Comparison of ENCODE assay signal across 17 cellular contexts in genomic region chr20:361562-361961, GRCh38. TPM values are rescaled to one million over a fixed set of nuclear protein-coding genes. Genes with fewer than 3 reads are reported as not detected.
DNase-seq lines count a peak whose midpoint lies in the region; ATAC-seq, FAIRE-seq and TF ChIP-seq lines count a peak whose summit lies in the region.
"Had no signal": no experiment of that assay in that cellular context is flagged by ENCODE, and none has a peak within 500 bp of the region (broad histone marks: within the 10 kb centered on the region; RNA-seq: fewer than 3 reads in every experiment).

No MANE protein-coding gene starts in this region.

- no peak overlapping the region for H3K9ac ChIP-seq in HepG2 (ENCODE audit: insufficient read depth, low read depth, low read length)
- H3K9ac ChIP-seq in mammary epithelial cell (ENCODE audit: insufficient read depth, low read length): no peak overlapping the region

- H3K36me3 Mint-ChIP-seq in natural killer cell: no peaks in the 10 kb centered on the region

- H3K4me2 ChIP-seq in HepG2 (ENCODE audit: low read depth, low read length): no peak overlapping the region
- no peak overlapping the region for H3K4me2 ChIP-seq in mammary epithelial cell (ENCODE audit: insufficient read depth, low read depth, low read length)

- H3K4me1 Mint-ChIP-seq in natural killer cell: peaks cover 0 to 5% of the 10 kb centered on the region in 2 donors

- dilution Hi-C loops in mammary epithelial cell (cut with HindIII; ENCODE audit: low sequenced_read_pairs): loop anchor here (5.0 kb wide), 5 partner anchors 36 to 286 kb away; no protein-coding TSS in a partner anchor

- H3K27ac ChIP-seq in HepG2 (ENCODE audit: extremely low read length, insufficient read depth, low read length): no peak overlapping the region
- no peak overlapping the region for H3K27ac ChIP-seq in right lobe of liver
- peak overlapping the region; percentile 90 for H3K27ac ChIP-seq in RWPE1
- no peak overlapping the region for H3K27ac ChIP-seq in esophagus squamous epithelium
- no peak overlapping the region for H3K27ac ChIP-seq in mammary epithelial cell (ENCODE audit: insufficient read depth, low read depth, low read length)
- H3K27ac ChIP-seq: foreskin keratinocyte, vagina had no signal

- FAIRE-seq in HepG2 (lab: Jason Lieb, UNC): no peak

- H3K9me3 Mint-ChIP-seq in natural killer cell: no peaks in the 10 kb centered on the region

- ATAC-seq in HepG2: no peak
- ATAC-seq in right lobe of liver: no peak
- peak; percentile 49 for ATAC-seq in HG03342 (IDR thresholded peaks at IDR 0.05; ENCODE audit: unreplicated experiment)
- no peak for ATAC-seq in natural killer cell

- H3K4me3 Mint-ChIP-seq in natural killer cell: no peak overlapping the region

- H3K79me2 ChIP-seq in HepG2 (ENCODE audit: insufficient read depth, low read length) (no peaks in the 10 kb centered on the region), mammary epithelial cell (ENCODE audit: insufficient read depth, low read length) (no peaks in the 10 kb centered on the region)

- no peak for TF ChIP-seq EP300 in HepG2 (IDR thresholded peaks at IDR 0.05; ENCODE audit: low read depth in 2 of 2, low read length in 2 of 2)
- TF ChIP-seq EP300 in HepG2 (CRISPR knock-in tag; IDR thresholded peaks at IDR 0.05; ENCODE audit: borderline replicate concordance): no peak

- TF ChIP-seq CTCF in HepG2 (CRISPR knock-in tag; IDR thresholded peaks at IDR 0.05): no peak
- TF ChIP-seq CTCF in right lobe of liver (IDR thresholded peaks at IDR 0.05): no peak
- no peak for TF ChIP-seq CTCF in RWPE1 (conservative IDR thresholded peaks at IDR 0.05; ENCODE audit: low read depth)
- no peak for TF ChIP-seq CTCF in natural killer cell (IDR thresholded peaks at IDR 0.05)
- no peak for TF ChIP-seq CTCF in esophagus squamous epithelium (IDR thresholded peaks at IDR 0.05)
- TF ChIP-seq CTCF in mammary epithelial cell (conservative IDR thresholded peaks at IDR 0.05 in 1 of 2, IDR thresholded peaks at IDR 0.05 in 1 of 2; ENCODE audit: extremely low read depth in 1 of 2, insufficient read depth in 1 of 2, low read depth in 1 of 2, low read length in 2 of 2): no peak

- no peak for TF ChIP-seq POLR2A in HepG2 (IDR thresholded peaks at IDR 0.05; ENCODE audit: insufficient read depth in 1 of 2, low read depth in 2 of 2, low read length in 2 of 2)
- no peak for TF ChIP-seq POLR2A in right lobe of liver (IDR thresholded peaks at IDR 0.05)
- no peak for TF ChIP-seq POLR2A in esophagus squamous epithelium (IDR thresholded peaks at IDR 0.05)

- H4K20me1 ChIP-seq in HepG2 (ENCODE audit: insufficient read depth, low read length) (no peaks in the 10 kb centered on the region), mammary epithelial cell (ENCODE audit: insufficient read depth, low read length) (no peaks in the 10 kb centered on the region)

- CTCF ChIA-PET in HepG2 (lab: Yijun Ruan, JAX; ENCODE audit: low intra/inter-chr PET ratio, low total read pairs): interaction anchor here (0.9 to 2.1 kb wide), 4 partner anchors 10 to 118 kb away, joined by 4 to 26 read pairs (median 8); partner anchors contain the start of gene TRIB3
- CTCF ChIA-PET in RWPE1 (lab: Yijun Ruan, JAX): interaction anchor here (0.9 to 1.1 kb wide), 3 partner anchors 13 to 43 kb away, joined by 3 to 4 read pairs (median 4); no protein-coding TSS in a partner anchor
- CTCF ChIA-PET in mammary epithelial cell (lab: Charles Lee; ENCODE audit: low non-redundant PET): interaction anchor here (1.4 kb wide), 1 partner anchor 21 kb away, joined by 5 read pairs; no protein-coding TSS in a partner anchor

- peaks cover 67% of the 10 kb centered on the region for H3K4me1 ChIP-seq in HepG2 (ENCODE audit: insufficient read depth, low read length)
- H3K4me1 ChIP-seq in right lobe of liver: peaks cover 0 to 14% (median 4%) of the 10 kb centered on the region in 4 donors
- peaks cover 0 to 66% (median 17%) of the 10 kb centered on the region in 3 donors for H3K4me1 ChIP-seq in esophagus squamous epithelium
- peaks cover 48% of the 10 kb centered on the region for H3K4me1 ChIP-seq in mammary epithelial cell (ENCODE audit: insufficient read depth, low read length)

- H3K36me3 ChIP-seq in HepG2 (replicated peaks in 1 of 2; ENCODE audit: control insufficient read depth in 1 of 2, insufficient read depth in 2 of 2, low read length in 2 of 2): no peaks in the 10 kb centered on the region
- no peaks in the 10 kb centered on the region for H3K36me3 ChIP-seq in right lobe of liver
- no peaks in the 10 kb centered on the region for H3K36me3 ChIP-seq in esophagus squamous epithelium
- H3K36me3 ChIP-seq in mammary epithelial cell (ENCODE audit: insufficient read depth, low read length): no peaks in the 10 kb centered on the region
- H3K36me3 ChIP-seq: vagina had no signal

- intact Hi-C loops in HepG2 (cut with micrococcal nuclease; ENCODE audit: unreplicated experiment): loop anchor here (5.0 kb wide), 1 partner anchor 286 kb away; no protein-coding TSS in a partner anchor
- intact Hi-C loops in right lobe of liver (cut with DNase I): no loop called here
- intact Hi-C loops in natural killer cell (cut with micrococcal nuclease): no loop called here
- intact Hi-C loops in esophagus squamous epithelium (cut with DNase I): no loop called here
- intact Hi-C loops in mammary epithelial cell (cut with micrococcal nuclease): no loop called here

- no peaks in the 10 kb centered on the region for H3K27me3 ChIP-seq in HepG2 (ENCODE audit: control insufficient read depth in 1 of 2, insufficient read depth in 2 of 2, low read length in 2 of 2)
- no peaks in the 10 kb centered on the region for H3K27me3 ChIP-seq in right lobe of liver
- no peaks in the 10 kb centered on the region for H3K27me3 ChIP-seq in esophagus squamous epithelium
- no peaks in the 10 kb centered on the region for H3K27me3 ChIP-seq in mammary epithelial cell (ENCODE audit: insufficient read depth, low read length)
- H3K27me3 ChIP-seq: foreskin keratinocyte, vagina had no signal

- POLR2A ChIA-PET in HepG2 (lab: Yijun Ruan, JAX): interaction anchor here (0.8 to 25.4 kb wide), 13 partner anchors 10 to 285 kb away, joined by 3 to 1587 read pairs (median 10); partner anchors contain the start of genes CSNK2A1, NRSN2, RBCK1 and TBC1D20
- POLR2A ChIA-PET in RWPE1 (lab: Yijun Ruan, JAX; ENCODE audit: low non-redundant PET): interaction anchor here (0.7 to 2.4 kb wide), 3 partner anchors 10 to 170 kb away, joined by 7 to 41 read pairs (median 8); partner anchors contain the start of gene TRIB3

- H2AFZ ChIP-seq in HepG2 (ENCODE audit: low read length) (no peak overlapping the region), mammary epithelial cell (ENCODE audit: low read depth, low read length) (no peak overlapping the region)

- H3K27ac Mint-ChIP-seq in natural killer cell: no peak overlapping the region
- H3K27ac Mint-ChIP-seq: progenitor cell of endocrine pancreas had no signal

- no TSS peak for BruUV-seq in HepG2 (replicated peaks; lab: Mats Ljungman, UMichigan)
- BruUV-seq in mammary epithelial cell (replicated peaks; lab: Mats Ljungman, UMichigan): no TSS peak

- H3K27me3 Mint-ChIP-seq in natural killer cell (ENCODE audit: low read depth in 2 of 2): peaks cover 0 to 5% of the 10 kb centered on the region in 2 donors

- in situ Hi-C loops in HepG2 (cut with HindIII; ENCODE audit: extremely low pct_ligation_motif_present, low pct_unique_long_range_greater_than_20kb): no loop called here
- in situ Hi-C loops in mammary epithelial cell (cut with MboI; ENCODE audit: low sequenced_read_pairs in 2 of 2): no loop called here

- 99% methylated on average over 8 of the region's 8 CpGs for WGBS in HepG2 (ENCODE audit: low lambda C conversion rate)
- 74% methylated on average over 7 of the region's 8 CpGs for WGBS in right lobe of liver (ENCODE audit: insufficient coverage, low coverage, low lambda C conversion rate, missing lambda C conversion rate)
- 29 to 60% methylated on average over 8 of the region's 8 CpGs for WGBS in esophagus squamous epithelium, 2 donors
- WGBS in mammary epithelial cell (ENCODE audit: low coverage, missing lambda C conversion rate): 91% methylated on average over 8 of the region's 8 CpGs

- H3K4me3 ChIP-seq in HepG2 (replicated peaks in 1 of 3; ENCODE audit: insufficient read depth in 1 of 3, low read depth in 2 of 3, low read length in 3 of 3) (no peak overlapping the region), right lobe of liver (no peak overlapping the region), esophagus squamous epithelium (no peak overlapping the region), mammary epithelial cell (replicated peaks in 1 of 3; ENCODE audit: insufficient read depth in 1 of 3, low read depth in 2 of 3, low read length in 3 of 3) (no peak overlapping the region)
- H3K4me3 ChIP-seq: mucosa of descending colon, vagina had no signal

- DNase-seq in HepG2 (ENCODE audit: low spot score) (no peak), right lobe of liver (no peak), RWPE1 (ENCODE audit: low spot score) (no peak), natural killer cell (no peak), esophagus squamous epithelium (lab: John Stamatoyannopoulos, UW) (no peak), mammary epithelial cell (no peak)
- no peak for DNase-seq in stimulated activated CD4-positive, alpha-beta T cell treated with anti-CD3 and anti-CD28 coated beads, Interleukin-1b, Interleukin-23, amount 100 ng/mL, for 48 hours
- DNase-seq: activated CD4-positive, alpha-beta T cell treated with anti-CD3 and anti-CD28 coated beads for 48 hours; AML-193; effector CD4-positive, alpha-beta T cell; foreskin keratinocyte; GF-D8; mucosa of descending colon; NCI-H1048 had no signal

- no peaks in the 10 kb centered on the region for H3K9me3 ChIP-seq in HepG2 (ENCODE audit: low read length)
- no peaks in the 10 kb centered on the region for H3K9me3 ChIP-seq in right lobe of liver
- H3K9me3 ChIP-seq in esophagus squamous epithelium: no peaks in the 10 kb centered on the region
- no peaks in the 10 kb centered on the region for H3K9me3 ChIP-seq in mammary epithelial cell (replicated peaks; ENCODE audit: insufficient read depth, low read length)
- H3K9me3 ChIP-seq: mucosa of descending colon, vagina had no signal

- no peak for TF ChIP-seq RAD21 in HepG2 (CRISPR knock-in tag; IDR thresholded peaks at IDR 0.05)

RNA-seq across cellular contexts. Expression of gene NRSN2, which starts 14.7 kb away (rescaled TPM):
- total RNA-seq in HepG2 (2016; rRNA removed; fragmentation: Illumina TruSeq; extraction: Trizol) (28.4 and 32.3 TPM in 2 replicates), right lobe of liver (1 to 10 TPM; 1.3 to 4.1 (median 1.9) TPM), natural killer cell (1 to 10 TPM; 6.6 to 9.3 (median 8.4) TPM), esophagus squamous epithelium (10 to 100 TPM in 1 of 4 donors, 1 to 10 TPM in 3; 3.7 to 13.8 (median 7.2) TPM), mammary epithelial cell (10 to 100 TPM; 16.9 to 48.3 TPM)
- 13.5 and 19.5 TPM in 2 replicates for total RNA-seq in HepG2 (2016; cell fraction: cytosol; rRNA removed; fragmentation: Illumina TruSeq; extraction: Trizol; ENCODE audit: low read depth)
- 26.0 and 33.1 TPM in 2 replicates for total RNA-seq in HepG2 (2016; cell fraction: insoluble cytoplasmic fraction; rRNA removed; fragmentation: Illumina TruSeq; extraction: Trizol)
- 30.9 and 37.0 TPM in 2 replicates for total RNA-seq in HepG2 (2016; cell fraction: membrane; rRNA removed; fragmentation: Illumina TruSeq; extraction: Trizol)
- total RNA-seq in HepG2 (2016; cell fraction: nucleus; rRNA removed; fragmentation: Illumina TruSeq; extraction: Trizol): 18.0 and 19.9 TPM in 2 replicates
- polyA plus RNA-seq in HepG2 (2011; rRNA removed) (49.4 and 63.3 TPM in 2 replicates), mammary epithelial cell (26.7 TPM)
- 69.4 and 90.4 TPM in 2 replicates for polyA plus RNA-seq in HepG2 (2011; cell fraction: cytosol; rRNA removed)
- 68.6 and 73.2 TPM in 2 replicates for polyA plus RNA-seq in HepG2 (2011; cell fraction: nucleus; rRNA removed)
- 32.8 and 45.8 TPM in 2 replicates for polyA plus RNA-seq in HepG2 (2012)
- 30.7 and 34.2 TPM in 2 replicates for polyA plus RNA-seq in HepG2 (2016; cell fraction: cytosol; fragmentation: Illumina TruSeq; extraction: Trizol; ENCODE audit: low read depth)
- 54.0 and 55.2 TPM in 2 replicates for polyA plus RNA-seq in HepG2 (2016; cell fraction: insoluble cytoplasmic fraction; fragmentation: Illumina TruSeq; extraction: Trizol; ENCODE audit: low read depth)
- 61.7 and 66.8 TPM in 2 replicates for polyA plus RNA-seq in HepG2 (2016; cell fraction: membrane; fragmentation: Illumina TruSeq; extraction: Trizol; ENCODE audit: low read depth)
- 79.0 and 79.1 TPM in 2 replicates for polyA plus RNA-seq in HepG2 (2016; cell fraction: nucleus; fragmentation: Illumina TruSeq; extraction: Trizol; ENCODE audit: insufficient read depth, low read depth)
- polyA minus RNA-seq in HepG2 (2011; rRNA and poly(A)+ RNA removed; ENCODE audit: low replicate concordance): 1.6 and 52.5 TPM in 2 replicates
- polyA minus RNA-seq in HepG2 (2011; cell fraction: cytosol; rRNA and poly(A)+ RNA removed): 32.5 and 33.1 TPM in 2 replicates
- polyA minus RNA-seq in HepG2 (2011; cell fraction: nucleus; rRNA and poly(A)+ RNA removed): 10.7 and 15.0 TPM in 2 replicates
- polyA minus RNA-seq in mammary epithelial cell: 13.6 TPM

RNA-seq across cellular contexts. Expression of gene TRIB3, which starts 19.0 kb away (rescaled TPM):
- total RNA-seq in HepG2 (2016; rRNA removed; fragmentation: Illumina TruSeq; extraction: Trizol): 106 and 115 TPM in 2 replicates
- 40.1 and 45.0 TPM in 2 replicates for total RNA-seq in HepG2 (2016; cell fraction: cytosol; rRNA removed; fragmentation: Illumina TruSeq; extraction: Trizol; ENCODE audit: low read depth)
- 106 and 115 TPM in 2 replicates for total RNA-seq in HepG2 (2016; cell fraction: insoluble cytoplasmic fraction; rRNA removed; fragmentation: Illumina TruSeq; extraction: Trizol)
- total RNA-seq in HepG2 (2016; cell fraction: membrane; rRNA removed; fragmentation: Illumina TruSeq; extraction: Trizol): 107 and 130 TPM in 2 replicates
- 47.6 and 54.9 TPM in 2 replicates for total RNA-seq in HepG2 (2016; cell fraction: nucleus; rRNA removed; fragmentation: Illumina TruSeq; extraction: Trizol)
- polyA plus RNA-seq in HepG2 (2011; rRNA removed): 150 and 241 TPM in 2 replicates
- 165 and 177 TPM in 2 replicates for polyA plus RNA-seq in HepG2 (2011; cell fraction: cytosol; rRNA removed)
- 122 and 148 TPM in 2 replicates for polyA plus RNA-seq in HepG2 (2011; cell fraction: nucleus; rRNA removed)
- 78.0 and 193 TPM in 2 replicates for polyA plus RNA-seq in HepG2 (2012)
- 33.6 and 42.0 TPM in 2 replicates for polyA plus RNA-seq in HepG2 (2016; cell fraction: cytosol; fragmentation: Illumina TruSeq; extraction: Trizol; ENCODE audit: low read depth)
- 99.1 and 105 TPM in 2 replicates for polyA plus RNA-seq in HepG2 (2016; cell fraction: insoluble cytoplasmic fraction; fragmentation: Illumina TruSeq; extraction: Trizol; ENCODE audit: low read depth)
- 76.6 and 88.5 TPM in 2 replicates for polyA plus RNA-seq in HepG2 (2016; cell fraction: membrane; fragmentation: Illumina TruSeq; extraction: Trizol; ENCODE audit: low read depth)
- polyA plus RNA-seq in HepG2 (2016; cell fraction: nucleus; fragmentation: Illumina TruSeq; extraction: Trizol; ENCODE audit: insufficient read depth, low read depth): 77.9 and 79.0 TPM in 2 replicates
- polyA minus RNA-seq in HepG2 (2011; rRNA and poly(A)+ RNA removed; ENCODE audit: low replicate concordance): 66.9 and 301 TPM in 2 replicates
- polyA minus RNA-seq in HepG2 (2011; cell fraction: cytosol; rRNA and poly(A)+ RNA removed): 115 and 151 TPM in 2 replicates
- 35.9 and 65.3 TPM in 2 replicates for polyA minus RNA-seq in HepG2 (2011; cell fraction: nucleus; rRNA and poly(A)+ RNA removed)
- 100 to 1,000 TPM in 2 of 6 experiments, 10 to 100 TPM in 4; 15.1 to 139 (median 34.1) TPM for total RNA-seq in right lobe of liver
- 1 to 10 TPM; 4.0 to 8.9 (median 7.7) TPM for total RNA-seq in natural killer cell
- total RNA-seq in esophagus squamous epithelium: 10 to 100 TPM in 3 of 4 donors, 1 to 10 TPM in 1; 6.5 to 22.0 (median 11.9) TPM
- total RNA-seq in mammary epithelial cell: 100 to 1,000 TPM; 238 to 248 TPM
- 117 TPM for polyA plus RNA-seq in mammary epithelial cell
- 43.1 TPM for polyA minus RNA-seq in mammary epithelial cell

RNA-seq across cellular contexts. Expression of gene SOX12, which starts 36.2 kb away (rescaled TPM):
- total RNA-seq in HepG2 (2016; rRNA removed; fragmentation: Illumina TruSeq; extraction: Trizol) (12.1 and 18.7 TPM in 2 replicates), right lobe of liver (1 to 10 TPM; 3.6 to 6.4 (median 4.6) TPM), natural killer cell (1 to 10 TPM; 2.3 to 4.6 (median 2.9) TPM), esophagus squamous epithelium (1 to 10 TPM; 2.1 to 3.8 (median 3.3) TPM), mammary epithelial cell (1 to 10 TPM; 3.7 to 6.2 TPM)
- 5.2 and 6.4 TPM in 2 replicates for total RNA-seq in HepG2 (2016; cell fraction: cytosol; rRNA removed; fragmentation: Illumina TruSeq; extraction: Trizol; ENCODE audit: low read depth)
- 10.8 and 18.0 TPM in 2 replicates for total RNA-seq in HepG2 (2016; cell fraction: insoluble cytoplasmic fraction; rRNA removed; fragmentation: Illumina TruSeq; extraction: Trizol)
- total RNA-seq in HepG2 (2016; cell fraction: membrane; rRNA removed; fragmentation: Illumina TruSeq; extraction: Trizol): 19.3 and 22.7 TPM in 2 replicates
- 14.7 and 17.3 TPM in 2 replicates for total RNA-seq in HepG2 (2016; cell fraction: nucleus; rRNA removed; fragmentation: Illumina TruSeq; extraction: Trizol)
- polyA plus RNA-seq in HepG2 (2011; rRNA removed) (10.0 and 11.5 TPM in 2 replicates), mammary epithelial cell (2.0 TPM)
- 5.9 and 7.7 TPM in 2 replicates for polyA plus RNA-seq in HepG2 (2011; cell fraction: cytosol; rRNA removed)
- polyA plus RNA-seq in HepG2 (2011; cell fraction: nucleus; rRNA removed): 33.8 and 40.6 TPM in 2 replicates
- polyA plus RNA-seq in HepG2 (2012): 33.1 and 35.1 TPM in 2 replicates
- polyA plus RNA-seq in HepG2 (2016; cell fraction: cytosol; fragmentation: Illumina TruSeq; extraction: Trizol; ENCODE audit: low read depth): 9.1 and 11.5 TPM in 2 replicates
- polyA plus RNA-seq in HepG2 (2016; cell fraction: insoluble cytoplasmic fraction; fragmentation: Illumina TruSeq; extraction: Trizol; ENCODE audit: low read depth): 37.4 and 47.0 TPM in 2 replicates
- 35.3 and 38.7 TPM in 2 replicates for polyA plus RNA-seq in HepG2 (2016; cell fraction: membrane; fragmentation: Illumina TruSeq; extraction: Trizol; ENCODE audit: low read depth)
- polyA plus RNA-seq in HepG2 (2016; cell fraction: nucleus; fragmentation: Illumina TruSeq; extraction: Trizol; ENCODE audit: insufficient read depth, low read depth): 63.1 and 67.8 TPM in 2 replicates
- polyA minus RNA-seq in HepG2 (2011; rRNA and poly(A)+ RNA removed; ENCODE audit: low replicate concordance): 2.4 and 12.0 TPM in 2 replicates
- 11.2 and 12.0 TPM in 2 replicates for polyA minus RNA-seq in HepG2 (2011; cell fraction: cytosol; rRNA and poly(A)+ RNA removed)
- polyA minus RNA-seq in HepG2 (2011; cell fraction: nucleus; rRNA and poly(A)+ RNA removed): 9.6 and 12.7 TPM in 2 replicates
- polyA minus RNA-seq in mammary epithelial cell: 1.3 TPM

RNA-seq across cellular contexts. Expression of gene RBCK1, which starts 46.5 kb away (rescaled TPM):
- total RNA-seq in HepG2 (2016; rRNA removed; fragmentation: Illumina TruSeq; extraction: Trizol) (121 and 149 TPM in 2 replicates), right lobe of liver (100 to 1,000 TPM in 2 of 6 experiments, 10 to 100 TPM in 4; 63.1 to 113 (median 85.6) TPM), natural killer cell (100 to 1,000 TPM; 102 to 131 (median 104) TPM), esophagus squamous epithelium (10 to 100 TPM; 46.9 to 79.8 (median 63.2) TPM), mammary epithelial cell (100 to 1,000 TPM; 106 to 235 TPM)
- total RNA-seq in HepG2 (2016; cell fraction: cytosol; rRNA removed; fragmentation: Illumina TruSeq; extraction: Trizol; ENCODE audit: low read depth): 176 and 212 TPM in 2 replicates
- total RNA-seq in HepG2 (2016; cell fraction: insoluble cytoplasmic fraction; rRNA removed; fragmentation: Illumina TruSeq; extraction: Trizol): 110 and 147 TPM in 2 replicates
- total RNA-seq in HepG2 (2016; cell fraction: membrane; rRNA removed; fragmentation: Illumina TruSeq; extraction: Trizol): 217 and 241 TPM in 2 replicates
- total RNA-seq in HepG2 (2016; cell fraction: nucleus; rRNA removed; fragmentation: Illumina TruSeq; extraction: Trizol): 83.9 and 95.5 TPM in 2 replicates
- polyA plus RNA-seq in HepG2 (2011; rRNA removed) (215 and 270 TPM in 2 replicates), mammary epithelial cell (68.3 TPM)
- 171 and 196 TPM in 2 replicates for polyA plus RNA-seq in HepG2 (2011; cell fraction: cytosol; rRNA removed)
- polyA plus RNA-seq in HepG2 (2011; cell fraction: nucleus; rRNA removed): 558 and 618 TPM in 2 replicates
- 207 and 311 TPM in 2 replicates for polyA plus RNA-seq in HepG2 (2012)
- polyA plus RNA-seq in HepG2 (2016; cell fraction: cytosol; fragmentation: Illumina TruSeq; extraction: Trizol; ENCODE audit: low read depth): 291 and 331 TPM in 2 replicates
- 144 and 159 TPM in 2 replicates for polyA plus RNA-seq in HepG2 (2016; cell fraction: insoluble cytoplasmic fraction; fragmentation: Illumina TruSeq; extraction: Trizol; ENCODE audit: low read depth)
- polyA plus RNA-seq in HepG2 (2016; cell fraction: membrane; fragmentation: Illumina TruSeq; extraction: Trizol; ENCODE audit: low read depth): 277 and 299 TPM in 2 replicates
- 357 and 365 TPM in 2 replicates for polyA plus RNA-seq in HepG2 (2016; cell fraction: nucleus; fragmentation: Illumina TruSeq; extraction: Trizol; ENCODE audit: insufficient read depth, low read depth)
- polyA minus RNA-seq in HepG2 (2011; rRNA and poly(A)+ RNA removed; ENCODE audit: low replicate concordance): 36.5 and 119 TPM in 2 replicates
- polyA minus RNA-seq in HepG2 (2011; cell fraction: cytosol; rRNA and poly(A)+ RNA removed): 65.9 and 88.8 TPM in 2 replicates
- polyA minus RNA-seq in HepG2 (2011; cell fraction: nucleus; rRNA and poly(A)+ RNA removed): 102 and 144 TPM in 2 replicates
- polyA minus RNA-seq in mammary epithelial cell: 119 TPM
